1 cellular context compared by ENCODE assay signal in genomic region chr5:10351199-10351881, GRCh38.
TF ChIP-seq lines count a peak whose summit lies in the region.

No MANE protein-coding gene starts in this region.

TF ChIP-seq in HepG2, 621 proteins besides CTCF, POLR2A, EP300 and RAD21:
- peak; percentile 11 for TF ChIP-seq TEAD3 (CRISPR knock-in tag; optimal IDR thresholded peaks at IDR 0.05; ENCODE audit: borderline replicate concordance)
- no peak for TF ChIP-seq TFDP2 (CRISPR knock-in tag; IDR thresholded peaks at IDR 0.05)
- TF ChIP-seq ZNF644 (CRISPR knock-in tag; IDR thresholded peaks at IDR 0.05; ENCODE audit: low read depth), result 0 out of 2 replicates have a peak, but pooled peaks have one; percentile 10
